Comparison of ENCODE assay signal across 10 cellular contexts in the genomic region with DNA sequence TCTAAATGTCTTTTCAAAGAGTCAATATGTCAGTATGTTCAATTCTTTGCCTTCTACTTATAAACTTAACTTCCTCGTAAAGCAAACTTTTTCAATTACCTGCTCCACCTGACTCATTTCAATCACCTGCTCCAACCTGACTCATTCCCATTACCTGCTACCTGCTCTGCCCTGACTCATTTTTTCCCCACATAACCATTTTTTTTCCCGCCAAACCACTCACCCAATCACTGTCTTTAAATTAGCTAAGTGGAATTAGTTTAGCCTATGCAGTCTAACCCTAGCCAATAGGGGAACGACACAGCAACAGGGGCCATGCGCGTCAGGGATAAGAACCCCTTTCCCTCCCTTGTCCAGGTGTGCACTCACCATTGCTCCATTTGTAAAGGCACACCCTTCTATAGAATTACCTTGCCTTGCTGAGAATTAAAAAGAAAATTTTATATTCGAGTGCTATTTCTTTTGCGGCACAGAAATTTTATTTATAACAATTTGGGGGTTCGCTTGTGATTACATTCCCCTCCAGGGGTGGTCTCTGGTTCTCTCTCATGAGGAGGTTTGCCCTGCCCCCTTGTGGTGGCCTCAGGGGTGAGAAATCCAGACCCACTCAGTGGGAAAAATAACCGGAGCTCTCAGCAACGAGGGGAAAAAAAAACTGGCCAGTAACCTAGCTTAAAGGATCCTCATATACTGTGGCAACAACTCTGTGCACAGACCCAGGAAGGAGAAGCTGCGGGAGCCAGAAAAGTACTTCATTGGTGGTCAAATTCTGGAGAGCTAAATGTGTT.
DNase-seq lines count a peak whose midpoint lies in the region; ATAC-seq and TF ChIP-seq lines count a peak whose summit lies in the region.
"Had no signal": no experiment of that assay in that cellular context is flagged by ENCODE, and none has a peak within 500 bp of the region (broad histone marks: within the 10 kb centered on the region; RNA-seq: fewer than 3 reads in every experiment).

No MANE protein-coding gene starts in this region.

- intact Hi-C loops in activated naive CD4-positive, alpha-beta T cell treated with anti-CD3 and anti-CD28 coated beads for 36 hours (cut with micrococcal nuclease), result no loop called here
- intact Hi-C loops in lower lobe of right lung (cut with DNase I), result no loop called here
- intact Hi-C loops in upper lobe of right lung (cut with DNase I), result no loop called here

- H3K27ac Mint-ChIP-seq in activated naive CD4-positive, alpha-beta T cell treated with anti-CD3 and anti-CD28 coated beads for 36 hours, result no peak overlapping the region
- H3K27ac Mint-ChIP-seq in activated naive CD4-positive, alpha-beta T cell treated with anti-CD3 and anti-CD28 coated beads, Interleukin-2, amount 10 ng/mL, durations not matched to agents 7 days and 5 days, result no peak overlapping the region

- no peaks in the 10 kb centered on the region for H3K4me1 Mint-ChIP-seq in activated naive CD4-positive, alpha-beta T cell treated with anti-CD3 and anti-CD28 coated beads for 36 hours (ENCODE audit: low read depth)
- H3K4me1 Mint-ChIP-seq in activated naive CD4-positive, alpha-beta T cell treated with anti-CD3 and anti-CD28 coated beads, Interleukin-2, amount 10 ng/mL, durations not matched to agents 7 days and 5 days, result no peaks in the 10 kb centered on the region

- CTCF ChIA-PET in activated naive CD4-positive, alpha-beta T cell treated with anti-CD3 and anti-CD28 coated beads for 36 hours (lab: Charles Lee), result interaction anchor here (0.8 kb wide), 1 partner anchor 16 kb away, joined by 3 read pairs; no protein-coding TSS in a partner anchor
- CTCF ChIA-PET in activated naive CD4-positive, alpha-beta T cell treated with anti-CD3 and anti-CD28 coated beads, Interleukin-2, amount 10 ng/mL, durations not matched to agents 7 days and 5 days (lab: Charles Lee), result interaction anchor here (0.7 kb wide), 1 partner anchor 9 kb away, joined by 3 read pairs; no protein-coding TSS in a partner anchor

- no peaks in the 10 kb centered on the region for H3K27me3 Mint-ChIP-seq in activated naive CD4-positive, alpha-beta T cell treated with anti-CD3 and anti-CD28 coated beads for 36 hours (ENCODE audit: low read depth)
- H3K27me3 Mint-ChIP-seq in activated naive CD4-positive, alpha-beta T cell treated with anti-CD3 and anti-CD28 coated beads, Interleukin-2, amount 10 ng/mL, durations not matched to agents 7 days and 5 days, result no peaks in the 10 kb centered on the region

- no peak overlapping the region for H3K27ac ChIP-seq in VCaP
- H3K27ac ChIP-seq in lower lobe of right lung, result no peak overlapping the region
- H3K27ac ChIP-seq in upper lobe of right lung, result no peak overlapping the region
- H3K27ac ChIP-seq: cardiac muscle cell, esophagus muscularis mucosa had no signal

- no peak for ATAC-seq in lower lobe of right lung
- no peak for ATAC-seq in upper lobe of right lung
- no peak for ATAC-seq in GM21390 (IDR thresholded peaks at IDR 0.05; ENCODE audit: unreplicated experiment)
- ATAC-seq in HG03442 (IDR thresholded peaks at IDR 0.05; ENCODE audit: unreplicated experiment), result no peak

- H3K4me3 ChIP-seq in lower lobe of right lung (no peak overlapping the region), upper lobe of right lung (no peak overlapping the region)
- H3K4me3 ChIP-seq: cardiac muscle cell, esophagus muscularis mucosa had no signal

- TF ChIP-seq CTCF in VCaP (conservative IDR thresholded peaks at IDR 0.05), result peak; percentile 38
- TF ChIP-seq CTCF in lower lobe of right lung (IDR thresholded peaks at IDR 0.05), result peak; percentile 26
- TF ChIP-seq CTCF in upper lobe of right lung (IDR thresholded peaks at IDR 0.05), result peak; percentile 29

- no peaks in the 10 kb centered on the region for H3K27me3 ChIP-seq in lower lobe of right lung (ENCODE audit: low read depth)
- H3K27me3 ChIP-seq in upper lobe of right lung, result no peaks in the 10 kb centered on the region
- H3K27me3 ChIP-seq: cardiac muscle cell, esophagus muscularis mucosa had no signal

- peaks cover 28% of the 10 kb centered on the region for H3K9me3 Mint-ChIP-seq in activated naive CD4-positive, alpha-beta T cell treated with anti-CD3 and anti-CD28 coated beads for 36 hours
- H3K9me3 Mint-ChIP-seq in activated naive CD4-positive, alpha-beta T cell treated with anti-CD3 and anti-CD28 coated beads, Interleukin-2, amount 10 ng/mL, durations not matched to agents 7 days and 5 days, result peaks cover 42% of the 10 kb centered on the region

- H3K4me1 ChIP-seq in lower lobe of right lung (no peaks in the 10 kb centered on the region), upper lobe of right lung (no peaks in the 10 kb centered on the region)
- H3K4me1 ChIP-seq: esophagus muscularis mucosa had no signal

- peaks cover 12% of the 10 kb centered on the region for H3K9me3 ChIP-seq in lower lobe of right lung
- no peaks in the 10 kb centered on the region for H3K9me3 ChIP-seq in upper lobe of right lung

- no peak overlapping the region for H3K4me3 Mint-ChIP-seq in activated naive CD4-positive, alpha-beta T cell treated with anti-CD3 and anti-CD28 coated beads for 36 hours
- H3K4me3 Mint-ChIP-seq in activated naive CD4-positive, alpha-beta T cell treated with anti-CD3 and anti-CD28 coated beads, Interleukin-2, amount 10 ng/mL, durations not matched to agents 7 days and 5 days, result no peak overlapping the region

- H3K36me3 ChIP-seq in lower lobe of right lung (no peaks in the 10 kb centered on the region), upper lobe of right lung (no peaks in the 10 kb centered on the region)
- H3K36me3 ChIP-seq: cardiac muscle cell, esophagus muscularis mucosa had no signal

- peaks cover 1% of the 10 kb centered on the region for H3K36me3 Mint-ChIP-seq in activated naive CD4-positive, alpha-beta T cell treated with anti-CD3 and anti-CD28 coated beads for 36 hours (ENCODE audit: low read depth)
- no peaks in the 10 kb centered on the region for H3K36me3 Mint-ChIP-seq in activated naive CD4-positive, alpha-beta T cell treated with anti-CD3 and anti-CD28 coated beads, Interleukin-2, amount 10 ng/mL, durations not matched to agents 7 days and 5 days

- DNase-seq in activated naive CD4-positive, alpha-beta T cell treated with anti-CD3 and anti-CD28 coated beads for 36 hours, result peak; percentile 8
- DNase-seq in activated naive CD4-positive, alpha-beta T cell treated with anti-CD3 and anti-CD28 coated beads, Interleukin-2, amount 10 ng/mL, durations not matched to agents 7 days and 5 days, result no peak
- DNase-seq in lower lobe of right lung (no peak), upper lobe of right lung (no peak), T-helper 1 cell (no peak)
